ENCODE assay signal across 7 cellular contexts in the genomic region with DNA sequence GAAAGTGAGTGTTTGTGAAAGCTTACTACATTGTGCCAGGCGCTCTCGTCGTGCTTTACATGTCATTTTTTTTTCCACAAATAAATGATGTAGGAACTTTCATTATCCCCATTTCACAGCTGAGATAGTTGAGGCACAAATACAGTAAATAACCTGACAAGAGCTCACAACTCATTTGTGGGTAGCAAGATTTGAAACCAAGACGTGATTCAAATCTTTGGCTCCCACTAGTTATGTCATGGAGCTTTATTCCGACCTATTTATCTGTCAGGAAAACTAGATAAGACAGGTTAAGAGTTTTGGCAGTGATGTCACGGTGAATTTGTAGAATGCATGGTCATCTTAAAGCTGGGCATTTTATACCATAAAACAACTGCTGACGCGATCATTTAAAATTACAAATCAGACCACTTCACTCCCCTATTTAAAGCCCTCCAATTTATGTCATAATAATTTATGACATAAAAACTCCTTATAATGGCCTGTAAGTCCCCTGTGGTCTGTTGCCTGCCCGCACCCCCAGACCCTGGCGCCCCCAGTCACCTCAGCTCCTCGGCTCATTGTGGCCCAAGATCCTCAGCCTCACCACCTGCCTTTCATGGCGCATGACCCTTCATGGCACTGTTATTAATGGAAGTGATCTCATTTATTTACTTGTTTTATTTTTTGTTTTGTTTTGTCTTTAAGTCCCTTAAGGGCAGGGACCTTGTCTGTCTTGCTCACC. TPM values are rescaled to one million over a fixed set of nuclear protein-coding genes. Genes with fewer than 3 reads are reported as not detected.
DNase-seq lines count a peak whose midpoint lies in the region; ATAC-seq and TF ChIP-seq lines count a peak whose summit lies in the region.

No MANE protein-coding gene starts in this region.

- peak overlapping the region; percentile 90 for H2AFZ ChIP-seq in neural progenitor cell (replicated peaks)

- no peaks in the 10 kb centered on the region for H3K9me3 ChIP-seq in duodenal mucosa (ENCODE audit: control insufficient read depth in 1 of 2, low read length in 2 of 2)
- no peaks in the 10 kb centered on the region for H3K9me3 ChIP-seq in neural progenitor cell (ENCODE audit: low read depth)

- H4K20me1 ChIP-seq in neural progenitor cell (ENCODE audit: low read depth), result peaks cover 39% of the 10 kb centered on the region

- H3K36me3 ChIP-seq in duodenal mucosa (ENCODE audit: control insufficient read depth in 1 of 2, insufficient read depth in 2 of 2, low read length in 2 of 2) (peaks cover 5 to 7% of the 10 kb centered on the region in 2 donors), neural progenitor cell (no peaks in the 10 kb centered on the region)

- peak overlapping the region; percentile 100 for H3K4me3 Mint-ChIP-seq in neural progenitor cell

- H3K27me3 ChIP-seq in duodenal mucosa (ENCODE audit: control insufficient read depth in 1 of 2, insufficient read depth in 2 of 2, low read length in 2 of 2), result no peaks in the 10 kb centered on the region
- H3K27me3 ChIP-seq in neural progenitor cell, result no peaks in the 10 kb centered on the region

- H3K9ac ChIP-seq in duodenal mucosa (ENCODE audit: low read depth in 1 of 2, low read length in 2 of 2) (peak overlapping the region; percentile 94 to 96), neural progenitor cell (no peak overlapping the region)

- no peak for TF ChIP-seq CTCF in neural progenitor cell (IDR thresholded peaks at IDR 0.05)

- DNase-seq in NCI-H2196 treated with DMSO at 0.1 percent for 48 hours (lab: John Stamatoyannopoulos, UW; ENCODE audit: unreplicated experiment) (peak; percentile 75), neural progenitor cell (ENCODE audit: low spot score) (no peak), cerebellar nuclear complex (lab: John Stamatoyannopoulos, UW) (no peak)

- H3K9me3 Mint-ChIP-seq in neural progenitor cell, result no peaks in the 10 kb centered on the region

- H3K36me3 Mint-ChIP-seq in neural progenitor cell, result peaks cover 7% of the 10 kb centered on the region

- ATAC-seq in GM18858 (IDR thresholded peaks at IDR 0.05; ENCODE audit: unreplicated experiment) (peak; percentile 7), HG03571 (IDR thresholded peaks at IDR 0.05; ENCODE audit: unreplicated experiment) (no peak), GM21576 (IDR thresholded peaks at IDR 0.05; ENCODE audit: unreplicated experiment) (no peak)

- H3K4me1 ChIP-seq in duodenal mucosa (ENCODE audit: control insufficient read depth in 1 of 2, insufficient read depth in 2 of 2, low read length in 2 of 2) (peaks cover 8 to 18% of the 10 kb centered on the region in 2 donors), neural progenitor cell (peaks cover 12% of the 10 kb centered on the region)

- H3K4me3 ChIP-seq in duodenal mucosa (ENCODE audit: low read depth in 1 of 2, low read length in 2 of 2) (peak overlapping the region; percentile 90 to 93), neural progenitor cell (peak overlapping the region; percentile 90)

- H3K27ac ChIP-seq in duodenal mucosa (ENCODE audit: low read depth, low read length), result peak overlapping the region; percentile 58
- no peak overlapping the region for H3K27ac ChIP-seq in neural progenitor cell

- peaks cover 43% of the 10 kb centered on the region for H3K79me2 ChIP-seq in neural progenitor cell (ENCODE audit: low read depth)

- H3K4me1 Mint-ChIP-seq in neural progenitor cell, result peaks cover 33% of the 10 kb centered on the region

- peak overlapping the region; percentile 87 for H3K4me2 ChIP-seq in neural progenitor cell

- H3K27ac Mint-ChIP-seq in neural progenitor cell, result peak overlapping the region; percentile 98

- H3F3A ChIP-seq in neural progenitor cell (ENCODE audit: low read depth), result no peaks in the 10 kb centered on the region

- no peaks in the 10 kb centered on the region for H3K27me3 Mint-ChIP-seq in neural progenitor cell (ENCODE audit: insufficient read depth, low read depth)

RNA-seq across cellular contexts. Expression of a gene that starts 0.7 kb away (rescaled TPM):
- total RNA-seq in neural progenitor cell (ENCODE audit: low replicate concordance), result 53.6 and 84.8 TPM in 2 replicates

RNA-seq across cellular contexts. Expression of a gene that starts 32.2 kb away (rescaled TPM):
- 1.4 and 2.2 TPM in 2 replicates for total RNA-seq in neural progenitor cell (ENCODE audit: low replicate concordance)

RNA-seq across cellular contexts. Expression of a gene that starts 54.9 kb away (rescaled TPM):
- total RNA-seq in neural progenitor cell (ENCODE audit: low replicate concordance), result 21.7 and 22.1 TPM in 2 replicates
